19 cellular contexts compared by ENCODE assay signal in genomic region chr18:54197747-54198411, GRCh38.
"Had no signal": no experiment of that assay in that cellular context is flagged by ENCODE, and none has a peak within 500 bp of the region (broad histone marks: within the 10 kb centered on the region; RNA-seq: fewer than 3 reads in every experiment).

No MANE protein-coding gene starts in this region.

- DNase-seq: colonic mucosa; dermis blood vessel endothelial cell; foreskin melanocyte; head of caudate nucleus; kidney; left cardiac atrium; left ventricle myocardium superior; mesenchymal stem cell; midbrain; occipital lobe; psoas muscle; stimulated activated CD4-positive, alpha-beta T cell treated with anti-CD3 and anti-CD28 coated beads, Interleukin-2, amount 100 ng/mL, for 24 hours; stimulated activated CD4-positive, alpha-beta T cell treated with anti-CD3 and anti-CD28 coated beads, Interleukin-4, amount 100 ng/mL, for 4 hours; stimulated activated naive CD4-positive, alpha-beta T cell; thyroid gland had no signal

- H3K9me3 Mint-ChIP-seq: natural killer cell treated with Interleukin-12 subunit alpha and Interleukin-12 subunit beta and Interleukin-15 and Interleukin-18, amount 100 ng/mL, for 72 hours; neural progenitor cell; type B pancreatic cell had no signal

- ATAC-seq: left cardiac atrium; left ventricle myocardium superior; natural killer cell treated with Interleukin-12 subunit alpha and Interleukin-12 subunit beta and Interleukin-15 and Interleukin-18, amount 100 ng/mL, for 72 hours; psoas muscle; sciatic nerve had no signal

- H3K4me3 Mint-ChIP-seq: natural killer cell treated with Interleukin-12 subunit alpha and Interleukin-12 subunit beta and Interleukin-15 and Interleukin-18, amount 100 ng/mL, for 72 hours; neural progenitor cell; type B pancreatic cell had no signal

- H3K27me3 Mint-ChIP-seq: natural killer cell treated with Interleukin-12 subunit alpha and Interleukin-12 subunit beta and Interleukin-15 and Interleukin-18, amount 100 ng/mL, for 72 hours; type B pancreatic cell had no signal

- H3K27ac Mint-ChIP-seq: neural progenitor cell, type B pancreatic cell had no signal
